In genomic region chr11:10648896-10649295, GRCh38 we compare ENCODE assay signal across 11 cellular contexts. TPM values are rescaled to one million over a fixed set of nuclear protein-coding genes. Genes with fewer than 3 reads are reported as not detected.
"Had no signal": no experiment of that assay in that cellular context is flagged by ENCODE, and none has a peak within 500 bp of the region (broad histone marks: within the 10 kb centered on the region; RNA-seq: fewer than 3 reads in every experiment).

No MANE protein-coding gene starts in this region.

- H3K4me3 Mint-ChIP-seq: activated CD4-positive, alpha-beta memory T cell treated with anti-CD3 and anti-CD28 coated beads, Interleukin-2, amount 10 ng/mL, durations not matched to agents 7 days and 5 days; activated naive CD8-positive, alpha-beta T cell treated with anti-CD3 and anti-CD28 coated beads for 36 hours; activated T-cell treated with anti-CD3 and anti-CD28 coated beads, Interleukin-2, amount 50 U/mL, for 72 hours; neural progenitor cell had no signal

- H2AFZ ChIP-seq: neural progenitor cell, parathyroid adenoma had no signal

- H3K27ac Mint-ChIP-seq: activated CD4-positive, alpha-beta memory T cell treated with anti-CD3 and anti-CD28 coated beads, Interleukin-2, amount 10 ng/mL, durations not matched to agents 7 days and 5 days; activated naive CD8-positive, alpha-beta T cell treated with anti-CD3 and anti-CD28 coated beads for 36 hours; activated T-cell treated with anti-CD3 and anti-CD28 coated beads, Interleukin-2, amount 50 U/mL, for 72 hours had no signal

- H3K27me3 Mint-ChIP-seq: activated CD4-positive, alpha-beta memory T cell treated with anti-CD3 and anti-CD28 coated beads, Interleukin-2, amount 10 ng/mL, durations not matched to agents 7 days and 5 days; activated naive CD8-positive, alpha-beta T cell treated with anti-CD3 and anti-CD28 coated beads for 36 hours had no signal

- H3K4me2 ChIP-seq: neural progenitor cell had no signal

- H3K27ac ChIP-seq: neural progenitor cell, parathyroid adenoma, SJSA1 had no signal

- H3K36me3 ChIP-seq: neural progenitor cell, SJSA1 had no signal

- H3K9me3 Mint-ChIP-seq: activated CD4-positive, alpha-beta memory T cell treated with anti-CD3 and anti-CD28 coated beads, Interleukin-2, amount 10 ng/mL, durations not matched to agents 7 days and 5 days; activated naive CD8-positive, alpha-beta T cell treated with anti-CD3 and anti-CD28 coated beads for 36 hours; activated T-cell treated with anti-CD3 and anti-CD28 coated beads, Interleukin-2, amount 50 U/mL, for 72 hours; neural progenitor cell had no signal

- H3K9me3 ChIP-seq: SJSA1 had no signal

- H3K27me3 ChIP-seq: neural progenitor cell, SJSA1 had no signal

- DNase-seq: activated CD4-positive, alpha-beta memory T cell treated with anti-CD3 and anti-CD28 coated beads, Interleukin-2, amount 10 ng/mL, durations not matched to agents 7 days and 5 days; activated gamma-delta T cell treated with Interleukin-2 at 50 U/mL for 16 hours; activated naive CD8-positive, alpha-beta T cell treated with anti-CD3 and anti-CD28 coated beads for 36 hours; activated T-cell treated with anti-CD3 and anti-CD28 coated beads, Interleukin-2, amount 50 U/mL, for 72 hours; anterior cingulate cortex; kidney; stimulated activated naive CD4-positive, alpha-beta T cell had no signal

- H3K9ac ChIP-seq: neural progenitor cell, parathyroid adenoma had no signal

- H3K4me3 ChIP-seq: neural progenitor cell, SJSA1, skin epidermis had no signal

- H3K79me2 ChIP-seq: parathyroid adenoma had no signal

- ATAC-seq: activated T-cell treated with anti-CD3 and anti-CD28 coated beads, Interleukin-2, amount 50 U/mL, for 72 hours had no signal

- H3K36me3 Mint-ChIP-seq: activated naive CD8-positive, alpha-beta T cell treated with anti-CD3 and anti-CD28 coated beads for 36 hours had no signal

- H3K4me1 ChIP-seq: neural progenitor cell, parathyroid adenoma had no signal

RNA-seq across cellular contexts. Expression of gene IRAG1, which starts 44.7 kb away (rescaled TPM):
- total RNA-seq: activated naive CD8-positive, alpha-beta T cell treated with anti-CD3 and anti-CD28 coated beads for 36 hours had no signal
